ENCODE assay signal across 8 cellular contexts in the genomic region with DNA sequence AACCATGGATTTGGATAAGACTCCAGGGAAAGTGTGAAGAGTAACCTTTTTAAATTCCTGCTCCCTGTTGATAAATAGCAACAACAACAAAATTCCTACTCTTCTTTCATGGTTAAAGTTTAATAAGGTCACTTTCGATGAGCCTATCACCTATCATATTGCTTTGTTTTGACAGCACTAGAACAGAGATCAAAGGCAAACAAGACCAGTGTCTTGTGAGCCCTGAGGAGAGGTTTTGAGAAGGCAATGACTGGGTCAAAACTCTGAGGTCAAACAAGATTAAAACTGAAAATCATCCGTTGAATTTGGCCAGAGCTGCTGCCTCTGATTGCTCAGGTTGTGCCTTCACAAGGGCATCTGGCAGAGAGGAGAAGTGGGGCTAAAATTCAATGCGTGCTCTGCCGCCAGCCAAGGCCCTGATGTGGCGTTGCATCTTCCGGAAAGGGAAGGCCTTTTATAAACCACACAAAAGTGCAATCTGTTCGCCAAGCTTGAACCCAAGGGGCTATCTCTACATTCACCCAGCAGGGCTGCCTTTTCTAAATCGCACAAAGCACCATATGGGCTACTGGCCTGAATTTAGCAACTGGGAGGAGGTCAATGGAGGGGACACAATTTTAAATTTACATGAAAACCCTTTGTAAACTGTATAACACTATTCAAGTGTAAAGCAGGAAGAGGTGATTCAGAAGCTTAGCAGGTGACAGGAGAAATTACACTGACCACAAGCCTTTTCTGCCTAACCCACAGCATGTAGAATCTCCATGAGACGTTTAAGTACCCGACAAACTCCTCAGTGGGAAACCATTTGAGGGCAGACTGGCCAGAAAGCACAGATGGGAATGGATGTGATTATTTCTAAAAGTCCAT.
DNase-seq lines count a peak whose midpoint lies in the region; ATAC-seq, FAIRE-seq and TF ChIP-seq lines count a peak whose summit lies in the region.
"Had no signal": no experiment of that assay in that cellular context is flagged by ENCODE, and none has a peak within 500 bp of the region (broad histone marks: within the 10 kb centered on the region; RNA-seq: fewer than 3 reads in every experiment).

No MANE protein-coding gene starts in this region.

- no peaks in the 10 kb centered on the region for H3K27me3 ChIP-seq in OCI-LY1 (ENCODE audit: insufficient read depth, low read length)

- peaks cover 30% of the 10 kb centered on the region for H3K4me1 ChIP-seq in OCI-LY1 (ENCODE audit: insufficient read depth, low read length, severe bottlenecking)

- ATAC-seq in HG02973 (IDR thresholded peaks at IDR 0.05; ENCODE audit: unreplicated experiment): peak; percentile 57

- H3F3A ChIP-seq in OCI-LY1 (ENCODE audit: insufficient read depth, low read length): no peaks in the 10 kb centered on the region; the same call in 1 of the 2 replicates

- peak overlapping the region; percentile 58 for H3K4me2 ChIP-seq in OCI-LY1 (ENCODE audit: low read length)

- H3K9ac ChIP-seq in OCI-LY1 (ENCODE audit: low read length): peak overlapping the region; percentile 57

- H3K9me3 ChIP-seq in OCI-LY1 (ENCODE audit: low read length): 0 out of 2 replicates have a peak, but pooled peaks cover 4% of the 10 kb centered on the region

- no peaks in the 10 kb centered on the region for H3K36me3 ChIP-seq in OCI-LY1 (ENCODE audit: insufficient read depth, low read length)

- no peaks in the 10 kb centered on the region for H4K20me1 ChIP-seq in OCI-LY1 (ENCODE audit: insufficient read depth, low read length)

- no peak for TF ChIP-seq CTCF in OCI-LY1 (IDR thresholded peaks at IDR 0.05; ENCODE audit: low read length)

- H3K4me3 ChIP-seq in OCI-LY1 (ENCODE audit: low read depth, low read length, poor library complexity, severe bottlenecking): peak overlapping the region; percentile 14

- DNase-seq in GM19239 (ENCODE audit: insufficient read length, low spot score) (no peak), retina (peak; percentile 9), NCI-H2171 treated with DMSO at 0.1 percent for 48 hours (lab: John Stamatoyannopoulos, UW) (no peak), mucosa of gallbladder (ENCODE audit: low spot score) (no peak), NCI-H2196 treated with DMSO at 0.1 percent for 48 hours (lab: John Stamatoyannopoulos, UW; ENCODE audit: unreplicated experiment) (no peak)
- DNase-seq: NCI-H526 had no signal

- FAIRE-seq in GM19239 (lab: Jason Lieb, UNC): peak; percentile 8

- H3K9me2 ChIP-seq in OCI-LY1 (ENCODE audit: low read depth, low read length): no peaks in the 10 kb centered on the region

- no peaks in the 10 kb centered on the region for H3K79me2 ChIP-seq in OCI-LY1 (ENCODE audit: insufficient read depth, low read length)

- H2AFZ ChIP-seq in OCI-LY1 (ENCODE audit: low read length): peak overlapping the region; percentile 27; the same call in 1 of the 2 replicates

- H3K27ac ChIP-seq in OCI-LY1 (ENCODE audit: low read depth, low read length, poor library complexity, severe bottlenecking): peak overlapping the region; percentile 96
